In the genomic region with DNA sequence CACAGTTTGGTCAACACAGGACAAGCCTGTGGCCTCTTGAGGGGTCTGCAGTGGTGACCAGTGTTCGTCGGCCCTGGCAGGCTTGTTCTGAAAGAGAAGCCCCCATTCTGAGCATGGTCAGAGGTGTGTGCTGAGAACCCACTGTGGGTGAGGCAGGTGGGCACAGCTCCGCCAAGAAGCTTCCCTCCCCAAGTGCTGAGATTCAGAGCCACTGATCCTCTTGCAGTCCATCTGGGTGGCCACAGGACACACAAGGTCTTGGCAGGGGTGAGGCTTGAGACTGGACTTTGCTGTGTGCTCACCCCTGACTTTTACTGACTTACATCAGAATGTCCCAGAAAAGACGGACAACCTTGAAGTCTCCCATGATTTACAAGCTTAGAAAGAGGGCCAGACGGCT, we compare ENCODE assay signal across 19 cellular contexts. TPM values are rescaled to one million over a fixed set of nuclear protein-coding genes. Genes with fewer than 3 reads are reported as not detected.
DNase-seq lines count a peak whose midpoint lies in the region; ATAC-seq and TF ChIP-seq lines count a peak whose summit lies in the region.
"Had no signal": no experiment of that assay in that cellular context is flagged by ENCODE, and none has a peak within 500 bp of the region (broad histone marks: within the 10 kb centered on the region; RNA-seq: fewer than 3 reads in every experiment).

No MANE protein-coding gene starts in this region.

- H2BK120ac ChIP-seq in mesenchymal stem cell (ENCODE audit: low read depth, low read length): no peak overlapping the region

- no peak overlapping the region for H3K27ac ChIP-seq in GM23338 (ENCODE audit: low read depth)
- peak overlapping the region in 1 of 3 donors; percentile 48 for H3K27ac ChIP-seq in right lobe of liver
- H3K27ac ChIP-seq in gastroesophageal sphincter: no peak overlapping the region
- H3K27ac ChIP-seq in mesenchymal stem cell (ENCODE audit: low read length, poor library complexity, severe bottlenecking): no peak overlapping the region

- H3K27ac Mint-ChIP-seq in GM23338: 0 out of 2 replicates have a peak overlapping the region, but pooled peaks have one; percentile 7
- peak overlapping the region; percentile 74 for H3K27ac Mint-ChIP-seq in activated T-helper 17 cell treated with anti-CD3 and anti-CD28 coated beads, Interleukin-2, amount 50 U/mL, for 72 hours
- peak overlapping the region; percentile 46 for H3K27ac Mint-ChIP-seq in stimulated activated memory B cell treated with anti-CD40 and anti-IgM and Interleukin-4, amounts not matched to agents 10 μg/mL and 1 μg/mL and 100 μg/mL, for 72 hours
- H3K27ac Mint-ChIP-seq: activated CD4-positive, alpha-beta T cell treated with anti-CD3 and anti-CD28 coated beads for 36 hours; activated T-cell treated with anti-CD3 and anti-CD28 coated beads, Interleukin-2, amount 50 U/mL, for 72 hours; nephron progenitor cell had no signal

- H3K36me3 ChIP-seq in GM23338 (ENCODE audit: insufficient read depth) (no peaks in the 10 kb centered on the region; the same call in 1 of the 2 replicates), right lobe of liver (peaks cover 0 to 2% (median 0%) of the 10 kb centered on the region in 4 donors), gastroesophageal sphincter (peaks cover 0 to 15% of the 10 kb centered on the region in 2 donors), mesenchymal stem cell (ENCODE audit: control insufficient read depth in 1 of 2, insufficient read depth in 2 of 2, low read depth in 1 of 2, low read length in 2 of 2) (peaks cover 22 to 38% of the 10 kb centered on the region in 2 experiments)

- no peak overlapping the region for H2AK5ac ChIP-seq in mesenchymal stem cell (ENCODE audit: low read length, severe bottlenecking)

- no peaks in the 10 kb centered on the region for H3K9me3 ChIP-seq in right lobe of liver
- H3K9me3 ChIP-seq in gastroesophageal sphincter: no peaks in the 10 kb centered on the region
- no peaks in the 10 kb centered on the region for H3K9me3 ChIP-seq in mesenchymal stem cell (ENCODE audit: control insufficient read depth, low read length)

- H2BK5ac ChIP-seq in mesenchymal stem cell (ENCODE audit: low read depth, low read length, poor library complexity, severe bottlenecking): no peak overlapping the region

- H4K91ac ChIP-seq in mesenchymal stem cell (ENCODE audit: low read length): no peak overlapping the region

- peak overlapping the region in 1 of 2 experiments; percentile 14 for H3K18ac ChIP-seq in mesenchymal stem cell (ENCODE audit: low read depth in 1 of 2, low read length in 2 of 2)

- H3K9me3 Mint-ChIP-seq in GM23338: no peaks in the 10 kb centered on the region
- no peaks in the 10 kb centered on the region for H3K9me3 Mint-ChIP-seq in activated T-helper 17 cell treated with anti-CD3 and anti-CD28 coated beads, Interleukin-2, amount 50 U/mL, for 72 hours
- H3K9me3 Mint-ChIP-seq in stimulated activated memory B cell treated with anti-CD40 and anti-IgM and Interleukin-4, amounts not matched to agents 10 μg/mL and 1 μg/mL and 100 μg/mL, for 72 hours: no peaks in the 10 kb centered on the region
- H3K9me3 Mint-ChIP-seq: activated T-cell treated with anti-CD3 and anti-CD28 coated beads, Interleukin-2, amount 50 U/mL, for 72 hours; nephron progenitor cell; stimulated activated naive CD8-positive, alpha-beta T cell treated with anti-CD3 and anti-CD28 coated beads, Interleukin-15, amount 100 ng/mL, for 72 hours had no signal

- no peak for DNase-seq in GM23338 (ENCODE audit: low spot score)
- peak in 1 of 3 donors; percentile 57 for DNase-seq in right lobe of liver
- no peak for DNase-seq in AG20443 (ENCODE audit: low spot score)
- DNase-seq in activated gamma-delta T cell (lab: John Stamatoyannopoulos, UW): no peak
- no peak for DNase-seq in mesenchymal stem cell
- DNase-seq: activated CD4-positive, alpha-beta T cell treated with anti-CD3 and anti-CD28 coated beads for 36 hours; activated T-cell treated with anti-CD3 and anti-CD28 coated beads, Interleukin-2, amount 50 U/mL, for 72 hours; DMS 273 treated with DMSO at 0.1 percent for 48 hours; hypothalamus; mesendoderm; nephron progenitor cell; small intestine; stimulated activated CD4-positive, alpha-beta T cell treated with anti-CD3 and anti-CD28 coated beads, Interleukin-2, amount 100 ng/mL, for 48 hours; stimulated activated naive CD8-positive, alpha-beta T cell treated with anti-CD3 and anti-CD28 coated beads, Interleukin-15, amount 100 ng/mL, for 72 hours had no signal

- H3K4ac ChIP-seq in mesenchymal stem cell (ENCODE audit: low read depth in 1 of 2, low read length in 2 of 2): no peak overlapping the region

- peaks cover 16% of the 10 kb centered on the region; the same call in 1 of the 2 replicates for H4K20me1 ChIP-seq in GM23338 (replicated peaks; ENCODE audit: insufficient read depth)

- H3F3A ChIP-seq in GM23338 (replicated peaks; ENCODE audit: low read depth): no peaks in the 10 kb centered on the region

- TF ChIP-seq EP300 in gastroesophageal sphincter (IDR thresholded peaks at IDR 0.05): no peak

- no peak overlapping the region for H3K4me3 Mint-ChIP-seq in GM23338
- no peak overlapping the region for H3K4me3 Mint-ChIP-seq in activated T-helper 17 cell treated with anti-CD3 and anti-CD28 coated beads, Interleukin-2, amount 50 U/mL, for 72 hours
- no peak overlapping the region for H3K4me3 Mint-ChIP-seq in stimulated activated memory B cell treated with anti-CD40 and anti-IgM and Interleukin-4, amounts not matched to agents 10 μg/mL and 1 μg/mL and 100 μg/mL, for 72 hours
- H3K4me3 Mint-ChIP-seq: activated CD4-positive, alpha-beta T cell treated with anti-CD3 and anti-CD28 coated beads for 36 hours; activated T-cell treated with anti-CD3 and anti-CD28 coated beads, Interleukin-2, amount 50 U/mL, for 72 hours; nephron progenitor cell; stimulated activated naive CD8-positive, alpha-beta T cell treated with anti-CD3 and anti-CD28 coated beads, Interleukin-15, amount 100 ng/mL, for 72 hours had no signal

- no peak overlapping the region for H3K9ac ChIP-seq in mesenchymal stem cell (ENCODE audit: low read length)

- H2BK15ac ChIP-seq in mesenchymal stem cell (ENCODE audit: low read depth, poor library complexity, severe bottlenecking): no peak overlapping the region

- intact Hi-C loops in right lobe of liver (cut with DNase I): no loop called here

- no peaks in the 10 kb centered on the region for H3K27me3 ChIP-seq in GM23338 (ENCODE audit: insufficient read depth)
- H3K27me3 ChIP-seq in right lobe of liver: no peaks in the 10 kb centered on the region
- H3K27me3 ChIP-seq in gastroesophageal sphincter: no peaks in the 10 kb centered on the region
- H3K27me3 ChIP-seq in mesenchymal stem cell (ENCODE audit: control insufficient read depth in 1 of 2, insufficient read depth in 1 of 2, low read length in 2 of 2): no peaks in the 10 kb centered on the region

- H2BK12ac ChIP-seq in mesenchymal stem cell (ENCODE audit: low read length in 2 of 2): no peak overlapping the region

- TF ChIP-seq POLR2A in right lobe of liver (IDR thresholded peaks at IDR 0.05) (no peak), gastroesophageal sphincter (IDR thresholded peaks at IDR 0.05) (no peak)

- no peak overlapping the region for H3K23ac ChIP-seq in mesenchymal stem cell (ENCODE audit: low read length in 2 of 2)

- TF ChIP-seq CTCF in GM23338 (conservative IDR thresholded peaks at IDR 0.05; ENCODE audit: low read depth in 2 of 2) (no peak), right lobe of liver (IDR thresholded peaks at IDR 0.05) (no peak), gastroesophageal sphincter (IDR thresholded peaks at IDR 0.05) (no peak)

- H3K4me1 ChIP-seq in GM23338 (ENCODE audit: insufficient read depth): no peaks in the 10 kb centered on the region
- H3K4me1 ChIP-seq in right lobe of liver: peaks cover 0 to 45% (median 18%) of the 10 kb centered on the region in 4 donors
- H3K4me1 ChIP-seq in gastroesophageal sphincter: peaks cover 2 to 94% (median 7%) of the 10 kb centered on the region in 3 donors
- peaks cover 13% of the 10 kb centered on the region for H3K4me1 ChIP-seq in mesenchymal stem cell (ENCODE audit: control insufficient read depth, insufficient read depth, low read depth, low read length)

- H3K36me3 Mint-ChIP-seq in GM23338 (ENCODE audit: low read depth): no peaks in the 10 kb centered on the region
- no peaks in the 10 kb centered on the region for H3K36me3 Mint-ChIP-seq in activated T-helper 17 cell treated with anti-CD3 and anti-CD28 coated beads, Interleukin-2, amount 50 U/mL, for 72 hours (ENCODE audit: low read depth)
- peaks cover 17% of the 10 kb centered on the region for H3K36me3 Mint-ChIP-seq in stimulated activated memory B cell treated with anti-CD40 and anti-IgM and Interleukin-4, amounts not matched to agents 10 μg/mL and 1 μg/mL and 100 μg/mL, for 72 hours

- no peak overlapping the region for H3K14ac ChIP-seq in mesenchymal stem cell (ENCODE audit: low read length in 2 of 2)

- peaks cover 28% of the 10 kb centered on the region for H3K79me1 ChIP-seq in mesenchymal stem cell (replicated peaks; ENCODE audit: low read length, poor library complexity, severe bottlenecking)

- 49% methylated on average over 2 of the region's 5 CpGs for WGBS in right lobe of liver (ENCODE audit: insufficient coverage, low coverage, low lambda C conversion rate, missing lambda C conversion rate)
- WGBS in gastroesophageal sphincter (ENCODE audit: low coverage in 1 of 2), 2 donors: 40 to 52% methylated on average over 1 to 2 of the region's 5 CpGs
- WGBS in mesenchymal stem cell: 88% methylated on average over 5 of the region's 5 CpGs

- H3K4me3 ChIP-seq in GM23338 (no peak overlapping the region), right lobe of liver (no peak overlapping the region), gastroesophageal sphincter (no peak overlapping the region), mesenchymal stem cell (ENCODE audit: insufficient read depth in 1 of 2, low read depth in 1 of 2, low read length in 2 of 2) (no peak overlapping the region)
- H3K4me3 ChIP-seq: K562 had no signal

- H3K4me2 ChIP-seq in GM23338: no peak overlapping the region
- no peak overlapping the region for H3K4me2 ChIP-seq in mesenchymal stem cell (ENCODE audit: low read length, poor library complexity, severe bottlenecking)

- no peak overlapping the region for H2AFZ ChIP-seq in GM23338
- no peak overlapping the region for H2AFZ ChIP-seq in mesenchymal stem cell (ENCODE audit: low read depth, low read length)

- peaks cover 4% of the 10 kb centered on the region for H3K4me1 Mint-ChIP-seq in GM23338
- peaks cover 34% of the 10 kb centered on the region for H3K4me1 Mint-ChIP-seq in activated T-helper 17 cell treated with anti-CD3 and anti-CD28 coated beads, Interleukin-2, amount 50 U/mL, for 72 hours
- H3K4me1 Mint-ChIP-seq in stimulated activated memory B cell treated with anti-CD40 and anti-IgM and Interleukin-4, amounts not matched to agents 10 μg/mL and 1 μg/mL and 100 μg/mL, for 72 hours: peaks cover 75% of the 10 kb centered on the region

- ATAC-seq in GM23338 (no peak), right lobe of liver (peak; percentile 25 to 65 (median 56)), gastroesophageal sphincter (no peak)
- no peak for ATAC-seq in activated T-helper 17 cell treated with anti-CD3 and anti-CD28 coated beads, Interleukin-2, amount 50 U/mL, for 72 hours (replicated peaks)
- no peak for ATAC-seq in stimulated activated memory B cell treated with anti-CD40 and anti-IgM and Interleukin-4, amounts not matched to agents 10 μg/mL and 1 μg/mL and 100 μg/mL, for 72 hours
- ATAC-seq: activated CD4-positive, alpha-beta T cell treated with anti-CD3 and anti-CD28 coated beads for 36 hours; activated T-cell treated with anti-CD3 and anti-CD28 coated beads, Interleukin-2, amount 50 U/mL, for 72 hours; K562; Right ventricle myocardium inferior; stimulated activated naive CD8-positive, alpha-beta T cell treated with anti-CD3 and anti-CD28 coated beads, Interleukin-15, amount 100 ng/mL, for 72 hours had no signal

- peaks cover 86% of the 10 kb centered on the region for H3K79me2 ChIP-seq in GM23338 (replicated peaks; ENCODE audit: insufficient read depth)

- no peaks in the 10 kb centered on the region for H3K9me2 ChIP-seq in GM23338 (ENCODE audit: insufficient read depth)

- H4K8ac ChIP-seq in mesenchymal stem cell (ENCODE audit: low read length): no peak overlapping the region

- no peaks in the 10 kb centered on the region for H3K27me3 Mint-ChIP-seq in GM23338 (ENCODE audit: insufficient read depth, low read depth, poor library complexity)
- H3K27me3 Mint-ChIP-seq in activated T-helper 17 cell treated with anti-CD3 and anti-CD28 coated beads, Interleukin-2, amount 50 U/mL, for 72 hours: no peaks in the 10 kb centered on the region
- H3K27me3 Mint-ChIP-seq in stimulated activated memory B cell treated with anti-CD40 and anti-IgM and Interleukin-4, amounts not matched to agents 10 μg/mL and 1 μg/mL and 100 μg/mL, for 72 hours: no peaks in the 10 kb centered on the region
- H3K27me3 Mint-ChIP-seq: activated CD4-positive, alpha-beta T cell treated with anti-CD3 and anti-CD28 coated beads for 36 hours; stimulated activated naive CD8-positive, alpha-beta T cell treated with anti-CD3 and anti-CD28 coated beads, Interleukin-15, amount 100 ng/mL, for 72 hours had no signal

RNA-seq across cellular contexts. Expression of gene MPRIP, which starts 18.7 kb away (rescaled TPM):
- 84.6 and 113 TPM in 2 replicates for total RNA-seq in GM23338 (2014; rRNA removed; shearing (Covaris generic))
- 36.5 and 39.3 TPM in 2 replicates for polyA plus RNA-seq in GM23338 (2016; fragmentation: Nextera tagmentation; extraction: Ambion mirVana)
- total RNA-seq in activated T-helper 17 cell treated with anti-CD3 and anti-CD28 coated beads, Interleukin-2, amount 50 U/mL, for 72 hours: 100 to 1,000 TPM; 204 to 207 TPM
- 10 to 100 TPM; 39.0 to 97.6 (median 76.7) TPM for total RNA-seq in right lobe of liver
- 100 to 1,000 TPM; 113 to 233 (median 155) TPM for total RNA-seq in gastroesophageal sphincter
- polyA plus RNA-seq in mesenchymal stem cell (2013, experiment 1 of 2): 112 TPM
- 112 TPM for polyA plus RNA-seq in mesenchymal stem cell (2013, experiment 2 of 2)

Comparison
In these comparisons a context has a peak if more than half of its experiments do, and no peak if none do; other contexts are left out.
1. ATAC-seq: peak in right lobe of liver (4 of 4); none in GM23338 (single experiment), activated T-helper 17 cell treated with anti-CD3 and anti-CD28 coated beads, Interleukin-2, amount 50 U/mL, for 72 hours (single experiment), stimulated activated memory B cell treated with anti-CD40 and anti-IgM and Interleukin-4, amounts not matched to agents 10 μg/mL and 1 μg/mL and 100 μg/mL, for 72 hours (single experiment) and gastroesophageal sphincter (single experiment).
2. H3K27ac Mint-ChIP-seq: peak in every context shown above with its lines; median percentile 74 in activated T-helper 17 cell treated with anti-CD3 and anti-CD28 coated beads, Interleukin-2, amount 50 U/mL, for 72 hours; 46 in stimulated activated memory B cell treated with anti-CD40 and anti-IgM and Interleukin-4, amounts not matched to agents 10 μg/mL and 1 μg/mL and 100 μg/mL, for 72 hours; 7 in GM23338.